ENCODE assay signal across 34 cellular contexts in the genomic region with DNA sequence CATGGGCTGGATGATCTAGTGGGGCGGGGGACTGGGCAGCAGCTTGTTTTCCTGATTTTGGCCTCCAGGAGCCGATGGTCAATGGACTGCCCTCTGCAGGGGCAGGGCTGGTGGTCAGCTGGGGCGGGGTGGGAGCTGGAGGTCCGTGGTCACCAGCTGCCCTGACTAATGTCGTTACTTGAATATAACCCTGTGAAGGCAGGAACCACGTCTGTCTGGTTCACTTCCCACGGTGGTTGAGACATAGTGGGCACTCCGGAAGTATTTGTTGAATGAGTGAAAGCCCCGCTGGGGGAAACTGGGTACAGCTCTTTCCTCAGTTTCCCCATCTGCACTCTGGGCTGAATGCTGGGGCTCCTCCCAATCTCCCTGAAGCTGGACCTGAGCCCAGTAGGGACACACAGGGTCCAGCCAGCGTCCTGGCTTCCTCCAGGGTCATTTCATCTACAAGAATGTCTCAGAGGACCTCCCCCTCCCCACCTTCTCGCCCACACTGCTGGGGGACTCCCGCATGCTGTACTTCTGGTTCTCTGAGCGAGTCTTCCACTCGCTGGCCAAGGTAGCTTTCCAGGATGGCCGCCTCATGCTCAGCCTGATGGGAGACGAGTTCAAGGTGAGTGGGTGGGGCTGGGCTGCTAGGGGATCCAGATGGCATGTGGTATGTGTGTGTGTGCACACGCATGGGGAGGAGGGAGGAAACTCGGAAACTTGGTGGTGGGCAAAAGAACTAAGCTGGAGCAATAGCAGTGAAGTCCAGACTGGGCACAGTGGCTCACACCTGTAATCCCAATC. TPM values are rescaled to one million over a fixed set of nuclear protein-coding genes. Genes with fewer than 3 reads are reported as not detected.
DNase-seq lines count a peak whose midpoint lies in the region; ATAC-seq and TF ChIP-seq lines count a peak whose summit lies in the region.
"Had no signal": no experiment of that assay in that cellular context is flagged by ENCODE, and none has a peak within 500 bp of the region (broad histone marks: within the 10 kb centered on the region; RNA-seq: fewer than 3 reads in every experiment).

No MANE protein-coding gene starts in this region.

- H3K27ac ChIP-seq in Karpas-422 (ENCODE audit: low read length) (no peak overlapping the region), colonic mucosa (no peak overlapping the region)
- H3K27ac ChIP-seq: neutrophil, prostate gland, right lobe of liver had no signal

- H3K9me3 Mint-ChIP-seq in stimulated activated naive CD8-positive, alpha-beta T cell treated with anti-CD3 and anti-CD28 coated beads, Interleukin-15, Interleukin-2, amounts not matched to agents 100 ng/mL and 50 ng/mL, for 24 hours, result no peaks in the 10 kb centered on the region
- no peaks in the 10 kb centered on the region for H3K9me3 Mint-ChIP-seq in stimulated activated naive CD8-positive, alpha-beta T cell treated with anti-CD3 and anti-CD28 coated beads, Interleukin-15, amount 100 ng/mL, for 72 hours
- peaks cover 0 to 1% of the 10 kb centered on the region in 2 donors for H3K9me3 Mint-ChIP-seq in stimulated activated naive B cell treated with anti-CD40 and anti-IgM and Interleukin-4, amounts not matched to agents 10 μg/mL and 1 μg/mL and 100 μg/mL, for 72 hours
- H3K9me3 Mint-ChIP-seq: activated CD8-positive, alpha-beta T cell treated with anti-CD3 and anti-CD28 coated beads for 36 hours; activated naive CD4-positive, alpha-beta T cell treated with anti-CD3 and anti-CD28 coated beads, Interleukin-2, amount 50 U/mL, for 72 hours had no signal

- no peak for ATAC-seq in stimulated activated naive CD8-positive, alpha-beta T cell treated with anti-CD3 and anti-CD28 coated beads, Interleukin-15, amount 100 ng/mL, for 72 hours
- no peak for ATAC-seq in stimulated activated naive B cell treated with anti-CD40 and anti-IgM and Interleukin-4, amounts not matched to agents 10 μg/mL and 1 μg/mL and 100 μg/mL, for 72 hours (replicated peaks)
- no peak for ATAC-seq in GM21576 (IDR thresholded peaks at IDR 0.05; ENCODE audit: unreplicated experiment)
- ATAC-seq: activated CD8-positive, alpha-beta T cell treated with anti-CD3 and anti-CD28 coated beads for 36 hours; activated naive CD4-positive, alpha-beta T cell treated with anti-CD3 and anti-CD28 coated beads, Interleukin-2, amount 50 U/mL, for 72 hours; right lobe of liver had no signal

- no peaks in the 10 kb centered on the region for H4K20me1 ChIP-seq in Karpas-422 (ENCODE audit: insufficient read depth, low read depth, low read length)

- H3K36me3 Mint-ChIP-seq in stimulated activated naive CD8-positive, alpha-beta T cell treated with anti-CD3 and anti-CD28 coated beads, Interleukin-15, Interleukin-2, amounts not matched to agents 100 ng/mL and 50 ng/mL, for 24 hours (ENCODE audit: low read depth), result peaks cover 4% of the 10 kb centered on the region
- peaks cover 1 to 17% of the 10 kb centered on the region in 2 donors for H3K36me3 Mint-ChIP-seq in stimulated activated naive B cell treated with anti-CD40 and anti-IgM and Interleukin-4, amounts not matched to agents 10 μg/mL and 1 μg/mL and 100 μg/mL, for 72 hours

- H3K4me1 Mint-ChIP-seq in stimulated activated naive CD8-positive, alpha-beta T cell treated with anti-CD3 and anti-CD28 coated beads, Interleukin-15, Interleukin-2, amounts not matched to agents 100 ng/mL and 50 ng/mL, for 24 hours (ENCODE audit: low read depth), result peaks cover 45% of the 10 kb centered on the region
- peaks cover 67% of the 10 kb centered on the region for H3K4me1 Mint-ChIP-seq in stimulated activated naive CD8-positive, alpha-beta T cell treated with anti-CD3 and anti-CD28 coated beads, Interleukin-15, amount 100 ng/mL, for 72 hours
- H3K4me1 Mint-ChIP-seq in stimulated activated naive B cell treated with anti-CD40 and anti-IgM and Interleukin-4, amounts not matched to agents 10 μg/mL and 1 μg/mL and 100 μg/mL, for 72 hours, result peaks cover 52 to 86% of the 10 kb centered on the region in 2 donors

- TF ChIP-seq CTCF in colonic mucosa (IDR thresholded peaks at IDR 0.05), result no peak

- no peaks in the 10 kb centered on the region for H3K9me3 ChIP-seq in Karpas-422 (ENCODE audit: low read length)
- H3K9me3 ChIP-seq in colonic mucosa, result no peaks in the 10 kb centered on the region
- H3K9me3 ChIP-seq: neutrophil, Peyer's patch, prostate gland, right lobe of liver had no signal

- H3K4me3 ChIP-seq in Karpas-422 (ENCODE audit: low read length) (no peak overlapping the region), colonic mucosa (no peak overlapping the region)
- H3K4me3 ChIP-seq: lung, Peyer's patch, prostate gland, right lobe of liver had no signal

- H3K4me1 ChIP-seq in Karpas-422 (ENCODE audit: low read length) (peaks cover 53% of the 10 kb centered on the region), colonic mucosa (no peaks in the 10 kb centered on the region)
- H3K4me1 ChIP-seq: prostate gland had no signal

- H3K27ac Mint-ChIP-seq in stimulated activated naive CD8-positive, alpha-beta T cell treated with anti-CD3 and anti-CD28 coated beads, Interleukin-15, Interleukin-2, amounts not matched to agents 100 ng/mL and 50 ng/mL, for 24 hours, result peak overlapping the region; percentile 46
- no peak overlapping the region for H3K27ac Mint-ChIP-seq in stimulated activated naive CD8-positive, alpha-beta T cell treated with anti-CD3 and anti-CD28 coated beads, Interleukin-15, amount 100 ng/mL, for 72 hours
- peak overlapping the region; percentile 83 for H3K27ac Mint-ChIP-seq in stimulated activated naive B cell treated with anti-CD40 and anti-IgM and Interleukin-4, amounts not matched to agents 10 μg/mL and 1 μg/mL and 100 μg/mL, for 72 hours
- H3K27ac Mint-ChIP-seq: activated CD8-positive, alpha-beta T cell treated with anti-CD3 and anti-CD28 coated beads for 36 hours had no signal

- H3K36me3 ChIP-seq in Karpas-422 (ENCODE audit: insufficient read depth, low read length) (no peaks in the 10 kb centered on the region), colonic mucosa (no peaks in the 10 kb centered on the region)
- H3K36me3 ChIP-seq: neutrophil, Peyer's patch, prostate gland, right lobe of liver had no signal

- H3K27me3 Mint-ChIP-seq in stimulated activated naive CD8-positive, alpha-beta T cell treated with anti-CD3 and anti-CD28 coated beads, Interleukin-15, Interleukin-2, amounts not matched to agents 100 ng/mL and 50 ng/mL, for 24 hours, result no peaks in the 10 kb centered on the region
- H3K27me3 Mint-ChIP-seq in stimulated activated naive CD8-positive, alpha-beta T cell treated with anti-CD3 and anti-CD28 coated beads, Interleukin-15, amount 100 ng/mL, for 72 hours, result no peaks in the 10 kb centered on the region
- H3K27me3 Mint-ChIP-seq in stimulated activated naive B cell treated with anti-CD40 and anti-IgM and Interleukin-4, amounts not matched to agents 10 μg/mL and 1 μg/mL and 100 μg/mL, for 72 hours, result no peaks in the 10 kb centered on the region
- H3K27me3 Mint-ChIP-seq: activated CD8-positive, alpha-beta T cell treated with anti-CD3 and anti-CD28 coated beads for 36 hours had no signal

- H3K9me2 ChIP-seq in Karpas-422 (replicated peaks; ENCODE audit: insufficient read depth, low read length), result no peaks in the 10 kb centered on the region

- no peaks in the 10 kb centered on the region for H3K79me2 ChIP-seq in Karpas-422 (ENCODE audit: low read length)

- H3K4me3 Mint-ChIP-seq in stimulated activated naive CD8-positive, alpha-beta T cell treated with anti-CD3 and anti-CD28 coated beads, Interleukin-15, Interleukin-2, amounts not matched to agents 100 ng/mL and 50 ng/mL, for 24 hours, result no peak overlapping the region
- H3K4me3 Mint-ChIP-seq in stimulated activated naive CD8-positive, alpha-beta T cell treated with anti-CD3 and anti-CD28 coated beads, Interleukin-15, amount 100 ng/mL, for 72 hours, result no peak overlapping the region
- no peak overlapping the region for H3K4me3 Mint-ChIP-seq in stimulated activated naive B cell treated with anti-CD40 and anti-IgM and Interleukin-4, amounts not matched to agents 10 μg/mL and 1 μg/mL and 100 μg/mL, for 72 hours
- H3K4me3 Mint-ChIP-seq: activated CD8-positive, alpha-beta T cell treated with anti-CD3 and anti-CD28 coated beads for 36 hours had no signal

- H2AFZ ChIP-seq in Karpas-422 (ENCODE audit: low read length), result no peak overlapping the region

- H3K27me3 ChIP-seq in Karpas-422 (ENCODE audit: low read length) (no peaks in the 10 kb centered on the region), colonic mucosa (no peaks in the 10 kb centered on the region)
- H3K27me3 ChIP-seq: neutrophil, Peyer's patch, right lobe of liver had no signal

- intact Hi-C loops in colonic mucosa (cut with DNase I), result loop anchor here (5.0 kb wide), 1 partner anchor 54 kb away; no protein-coding TSS in a partner anchor

- H3K9ac ChIP-seq in Karpas-422 (ENCODE audit: low read length) (peak overlapping the region; percentile 62; the same call in 1 of the 2 replicates), colonic mucosa (ENCODE audit: low read depth in 2 of 2, low read length in 2 of 2) (no peak overlapping the region)

- H3K4me2 ChIP-seq in Karpas-422 (ENCODE audit: low read depth, low read length, poor library complexity, severe bottlenecking), result peak overlapping the region; percentile 68

- no peak for DNase-seq in stimulated activated naive CD8-positive, alpha-beta T cell treated with anti-CD3 and anti-CD28 coated beads, Interleukin-15, amount 100 ng/mL, for 72 hours
- DNase-seq in Karpas-422, result no peak
- peak; percentile 17 for DNase-seq in colonic mucosa
- no peak for DNase-seq in stimulated activated naive B cell treated with anti-CD40 and anti-IgM and Interleukin-4, amounts not matched to agents 10 μg/mL and 1 μg/mL and 100 μg/mL, for 72 hours
- DNase-seq in kidney tubule cell (ENCODE audit: low spot score), result no peak
- no peak for DNase-seq in medulla oblongata (ENCODE audit: extremely low spot score)
- DNase-seq: activated CD4-positive, alpha-beta T cell treated with anti-CD3 and anti-CD28 coated beads for 1 hour; activated CD8-positive, alpha-beta memory T cell treated with anti-CD3 and anti-CD28 coated beads, Interleukin-2, amount 50 U/mL, for 48 hours; activated CD8-positive, alpha-beta T cell treated with anti-CD3 and anti-CD28 coated beads for 36 hours; AML-193; aorta; effector memory CD4-positive, alpha-beta T cell; hypothalamus; NCI-H146; NCI-H2107; NCI-H748 treated with DMSO at 0.1 percent for 48 hours; SHP77; stimulated activated CD4-positive, alpha-beta T cell treated with anti-CD3 and anti-CD28 coated beads, Interleukin-12 subunit alpha, Interleukin-12 subunit beta, amount 100 ng/mL, for 4 hours; stimulated activated CD4-positive, alpha-beta T cell treated with anti-CD3 and anti-CD28 coated beads, Interleukin-2, amount 100 ng/mL, for 48 hours; substantia nigra; T-helper 2 cell; trophoblast cell had no signal

RNA-seq across cellular contexts. Expression of gene CETP, which starts 11.3 kb away (rescaled TPM):
- 0.32 and 0.48 TPM in 2 replicates for total RNA-seq in Karpas-422 (2014; rRNA removed; shearing (Covaris generic); ENCODE audit: low replicate concordance)
- not detected for total RNA-seq in colonic mucosa
- total RNA-seq: A673; activated CD8-positive, alpha-beta T cell treated with anti-CD3 and anti-CD28 coated beads for 36 hours; activated naive CD4-positive, alpha-beta T cell treated with anti-CD3 and anti-CD28 coated beads, Interleukin-2, amount 50 U/mL, for 72 hours; epithelial cell of proximal tubule; H4; LHCN-M2 had no signal

RNA-seq across cellular contexts. Expression of gene NLRC5, which starts 16.3 kb away (rescaled TPM):
- total RNA-seq in Karpas-422 (2014; rRNA removed; shearing (Covaris generic); ENCODE audit: low replicate concordance), result 103 and 116 TPM in 2 replicates
- total RNA-seq in colonic mucosa, result 10 to 100 TPM; 78.1 to 79.7 TPM

RNA-seq across cellular contexts. Expression of gene HERPUD1, which starts 41.2 kb away (rescaled TPM):
- total RNA-seq in Karpas-422 (2014; rRNA removed; shearing (Covaris generic); ENCODE audit: low replicate concordance), result 98.1 and 112 TPM in 2 replicates
- total RNA-seq in colonic mucosa, result 100 to 1,000 TPM; 130 to 194 TPM

Comparison
In these comparisons a context has a peak if more than half of its experiments do, and no peak if none do; other contexts are left out.
1. H3K27ac Mint-ChIP-seq: peak in stimulated activated naive CD8-positive, alpha-beta T cell treated with anti-CD3 and anti-CD28 coated beads, Interleukin-15, Interleukin-2, amounts not matched to agents 100 ng/mL and 50 ng/mL, for 24 hours (single experiment) and stimulated activated naive B cell treated with anti-CD40 and anti-IgM and Interleukin-4, amounts not matched to agents 10 μg/mL and 1 μg/mL and 100 μg/mL, for 72 hours (single experiment); none in stimulated activated naive CD8-positive, alpha-beta T cell treated with anti-CD3 and anti-CD28 coated beads, Interleukin-15, amount 100 ng/mL, for 72 hours (0 of 2).